8 cellular contexts compared by ENCODE assay signal in the genomic region with DNA sequence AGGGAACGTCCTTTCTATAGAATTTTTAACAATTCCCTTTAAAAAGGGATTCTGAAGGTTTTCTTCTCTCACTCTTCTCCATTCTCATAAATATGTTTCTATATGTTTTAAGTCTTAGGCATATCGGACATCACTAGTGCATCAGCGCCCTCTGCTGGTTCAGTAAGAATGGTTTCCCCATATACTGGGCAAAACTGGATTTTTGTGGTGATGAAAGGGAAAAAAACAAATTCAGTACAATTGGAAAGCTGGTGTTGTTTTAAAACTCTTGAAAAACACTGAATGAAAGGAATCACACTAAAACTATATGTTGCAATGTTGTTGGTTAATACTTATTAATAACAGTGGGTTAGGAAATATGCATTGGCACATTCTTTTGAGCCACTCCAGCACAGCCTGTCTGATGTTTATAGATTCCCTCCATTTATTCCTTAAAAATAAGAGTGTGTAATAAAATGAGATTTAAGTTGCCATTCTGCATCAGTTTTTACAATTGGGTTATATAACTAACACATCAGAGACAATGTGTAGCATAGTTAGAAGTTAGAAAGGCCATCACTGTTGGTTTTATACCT. TPM values are rescaled to one million over a fixed set of nuclear protein-coding genes. Genes with fewer than 3 reads are reported as not detected.
DNase-seq lines count a peak whose midpoint lies in the region.

No MANE protein-coding gene starts in this region.

- peaks cover 12% of the 10 kb centered on the region for H3K36me3 Mint-ChIP-seq in activated naive CD4-positive, alpha-beta T cell treated with anti-CD3 and anti-CD28 coated beads for 36 hours (ENCODE audit: low read depth)

- no peak overlapping the region for H3K4me3 ChIP-seq in SK-N-MC

- H3K9ac ChIP-seq in SK-N-MC (ENCODE audit: insufficient read length) = no peak overlapping the region

- peaks cover 12% of the 10 kb centered on the region for H3K36me3 ChIP-seq in SK-N-MC (ENCODE audit: insufficient read depth, low read length)

- peaks cover 4% of the 10 kb centered on the region for H3K4me1 Mint-ChIP-seq in activated naive CD4-positive, alpha-beta T cell treated with anti-CD3 and anti-CD28 coated beads for 36 hours (ENCODE audit: low read depth)

- no peaks in the 10 kb centered on the region for H3K9me3 ChIP-seq in SK-N-MC (ENCODE audit: low read depth, low read length)

- CTCF ChIA-PET in activated naive CD4-positive, alpha-beta T cell treated with anti-CD3 and anti-CD28 coated beads for 36 hours (lab: Charles Lee) = interaction anchor here (0.6 to 3.8 kb wide), 12 partner anchors 10 to 1828 kb away, joined by 3 to 32 read pairs (median 4); a partner anchor contains a TSS

- no peak overlapping the region for H3K4me3 Mint-ChIP-seq in activated naive CD4-positive, alpha-beta T cell treated with anti-CD3 and anti-CD28 coated beads for 36 hours

- no peak overlapping the region for H3K27ac ChIP-seq in SK-N-MC

- H3K9me3 Mint-ChIP-seq in activated naive CD4-positive, alpha-beta T cell treated with anti-CD3 and anti-CD28 coated beads for 36 hours = no peaks in the 10 kb centered on the region

- peak; percentile 48 for DNase-seq in GM04504 (ENCODE audit: low read depth)
- peak; percentile 73 for DNase-seq in HCEC 1CT
- peak; percentile 84 for DNase-seq in NAMALWA (ENCODE audit: low spot score)
- peak; percentile 76 for DNase-seq in SK-N-MC (ENCODE audit: low read depth, low spot score)
- peak; percentile 89 for DNase-seq in activated naive CD4-positive, alpha-beta T cell treated with anti-CD3 and anti-CD28 coated beads for 36 hours
- DNase-seq in head of caudate nucleus = peak; percentile 37 to 93 (median 78)
- peak; percentile 55 for DNase-seq in pulmonary artery endothelial cell (ENCODE audit: low read depth, low spot score)
- no peak for DNase-seq in GM19240 (ENCODE audit: insufficient read length, low spot score)

- no peaks in the 10 kb centered on the region for H3K27me3 Mint-ChIP-seq in activated naive CD4-positive, alpha-beta T cell treated with anti-CD3 and anti-CD28 coated beads for 36 hours (ENCODE audit: low read depth)

- H3K27ac Mint-ChIP-seq in activated naive CD4-positive, alpha-beta T cell treated with anti-CD3 and anti-CD28 coated beads for 36 hours = no peak overlapping the region

- intact Hi-C loops in activated naive CD4-positive, alpha-beta T cell treated with anti-CD3 and anti-CD28 coated beads for 36 hours (cut with micrococcal nuclease) = loop anchor here (1.0 to 5.0 kb wide), 5 partner anchors 102 to 712 kb away; no protein-coding TSS in a partner anchor
- intact Hi-C loops in head of caudate nucleus (cut with DNase I) = loop anchor here (5.0 kb wide), 1 partner anchor 147 kb away; no protein-coding TSS in a partner anchor

RNA-seq across cellular contexts. Expression of a gene that starts 15.8 kb away (rescaled TPM):
- total RNA-seq in activated naive CD4-positive, alpha-beta T cell treated with anti-CD3 and anti-CD28 coated beads for 36 hours = 10 to 100 TPM; 35.8 to 39.8 TPM
- 15.8 and 20.1 TPM in 2 replicates for total RNA-seq in pulmonary artery endothelial cell

RNA-seq across cellular contexts. Expression of a gene that starts 16.0 kb away (rescaled TPM):
- 10 to 100 TPM; 16.7 to 17.6 TPM for total RNA-seq in activated naive CD4-positive, alpha-beta T cell treated with anti-CD3 and anti-CD28 coated beads for 36 hours
- 13.8 and 16.2 TPM in 2 replicates for total RNA-seq in pulmonary artery endothelial cell
